Comparison of ENCODE assay signal across 9 cellular contexts in the genomic region with DNA sequence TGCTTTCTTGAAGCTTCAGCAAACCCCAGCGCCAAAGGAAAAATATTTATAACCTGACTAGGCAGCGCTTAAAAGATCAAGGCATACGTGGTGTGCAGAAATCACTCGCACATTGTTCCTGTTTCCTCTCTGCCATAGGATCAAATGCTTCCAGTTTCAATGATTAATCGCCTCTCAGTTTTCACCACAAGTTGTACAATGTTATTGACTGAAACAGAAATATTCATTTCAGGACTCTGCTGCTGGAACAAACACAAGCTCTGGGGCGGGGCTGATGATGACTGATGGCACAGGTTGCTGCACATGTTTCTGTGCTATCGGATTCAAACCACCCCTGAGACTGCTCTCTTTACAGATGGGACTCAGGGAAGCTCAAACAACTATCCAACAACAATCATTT.
DNase-seq lines count a peak whose midpoint lies in the region; ATAC-seq and FAIRE-seq lines count a peak whose summit lies in the region.
"Had no signal": no experiment of that assay in that cellular context is flagged by ENCODE, and none has a peak within 500 bp of the region (broad histone marks: within the 10 kb centered on the region; RNA-seq: fewer than 3 reads in every experiment).

No MANE protein-coding gene starts in this region.

- peak; percentile 87 to 90 for ATAC-seq in activated CD4-positive, CD25-positive, alpha-beta regulatory T cell treated with anti-CD3 and anti-CD28 coated beads, Interleukin-2, amount 50 U/mL, for 24 hours
- ATAC-seq in HG03175 (IDR thresholded peaks at IDR 0.05; ENCODE audit: unreplicated experiment), result peak; percentile 78

- H3K27ac ChIP-seq in small intestine (ENCODE audit: low read depth in 1 of 2, low read length in 1 of 2), result no peak overlapping the region

- no peaks in the 10 kb centered on the region for H3K4me1 ChIP-seq in small intestine (ENCODE audit: control insufficient read depth in 2 of 2, insufficient read depth in 1 of 2, low read depth in 1 of 2, low read length in 1 of 2)

- H3K9me3 ChIP-seq in small intestine (ENCODE audit: control insufficient read depth, low read depth), result no peaks in the 10 kb centered on the region
- H3K9me3 ChIP-seq: SJSA1 had no signal

- 26 to 49% (median 34%) methylated on average over 7 of the region's 7 CpGs for WGBS in small intestine, 3 donors

- no peaks in the 10 kb centered on the region for H3K36me3 ChIP-seq in small intestine (ENCODE audit: control insufficient read depth in 2 of 2, insufficient read depth in 2 of 2, low read length in 2 of 2)
- H3K36me3 ChIP-seq: SJSA1 had no signal

- no peak overlapping the region for H3K4me3 ChIP-seq in small intestine (ENCODE audit: low read depth in 1 of 2, low read length in 2 of 2)
- H3K4me3 ChIP-seq: SJSA1 had no signal

- no peak for DNase-seq in activated CD4-positive, CD25-positive, alpha-beta regulatory T cell treated with anti-CD3 and anti-CD28 coated beads, Interleukin-2, amount 50 U/mL, for 72 hours
- peak; percentile 4 for DNase-seq in activated T-helper 9 cell treated with anti-CD3 and anti-CD28 coated beads, Interleukin-2, amount 50 U/mL, for 16 hours (ENCODE audit: low read depth)
- DNase-seq in stimulated activated CD4-positive, alpha-beta T cell treated with anti-CD3 and anti-CD28 coated beads, TNF-alpha, amount 100 ng/mL, for 48 hours (ENCODE audit: low read depth in 3 of 3), result peak; percentile 60 to 75 (median 70)
- DNase-seq in small intestine (no peak), AG08396 (ENCODE audit: low spot score) (no peak), occipital lobe (lab: John Stamatoyannopoulos, UW) (no peak)

- H3K27me3 ChIP-seq in small intestine (ENCODE audit: control insufficient read depth in 2 of 2, insufficient read depth in 2 of 2, low read length in 2 of 2), result no peaks in the 10 kb centered on the region
- H3K27me3 ChIP-seq: SJSA1 had no signal

- FAIRE-seq in small intestine (lab: Jason Lieb, UNC), result no peak

Comparison
In these comparisons a context has a peak if more than half of its experiments do, and no peak if none do; other contexts are left out.
1. DNase-seq: peak in activated T-helper 9 cell treated with anti-CD3 and anti-CD28 coated beads, Interleukin-2, amount 50 U/mL, for 16 hours (single experiment) and stimulated activated CD4-positive, alpha-beta T cell treated with anti-CD3 and anti-CD28 coated beads, TNF-alpha, amount 100 ng/mL, for 48 hours (3 of 3); none in activated CD4-positive, CD25-positive, alpha-beta regulatory T cell treated with anti-CD3 and anti-CD28 coated beads, Interleukin-2, amount 50 U/mL, for 72 hours (single experiment), small intestine (single experiment), AG08396 (single experiment) and occipital lobe (single experiment).